Comparison of ENCODE assay signal across 18 cellular contexts in genomic region chr7:21367081-21367480, GRCh38.
A peak's percentile ranks its signal among the peaks of the same experiment; 100 is the strongest.
DNase-seq lines count a peak whose midpoint lies in the region; ATAC-seq lines count a peak whose summit lies in the region.
"Had no signal": no experiment of that assay in that cellular context is flagged by ENCODE, and none has a peak within 500 bp of the region (broad histone marks: within the 10 kb centered on the region; RNA-seq: fewer than 3 reads in every experiment).

No MANE protein-coding gene starts in this region.

- H3K9me3 Mint-ChIP-seq in T-helper 2 cell treated with Interferon-gamma antibody and Interleukin-4, amounts not matched to agents 5 μg/mL and 100 μg/mL, for 36 hours: peaks cover 22% of the 10 kb centered on the region
- H3K9me3 Mint-ChIP-seq: central memory CD8-positive, alpha-beta T cell; memory B cell had no signal

- intact Hi-C loops in left colon (cut with DNase I, micrococcal nuclease): no loop called here

- no peaks in the 10 kb centered on the region for H3K27me3 Mint-ChIP-seq in T-helper 2 cell treated with Interferon-gamma antibody and Interleukin-4, amounts not matched to agents 5 μg/mL and 100 μg/mL, for 36 hours (ENCODE audit: low read depth)
- H3K27me3 Mint-ChIP-seq: activated CD4-positive, alpha-beta T cell treated with anti-CD3 and anti-CD28 coated beads, Interleukin-2, amount 10 ng/mL, durations not matched to agents 7 days and 5 days; central memory CD8-positive, alpha-beta T cell; memory B cell had no signal

- DNase-seq in T-helper 2 cell treated with Interferon-gamma antibody and Interleukin-4, amounts not matched to agents 5 μg/mL and 100 μg/mL, for 36 hours (ENCODE audit: low spot score): no peak
- DNase-seq in T-helper 2 cell (no peak), NCI-H1105 (lab: John Stamatoyannopoulos, UW) (peak; percentile 50), NCI-H774 (lab: John Stamatoyannopoulos, UW) (peak; percentile 88), left colon (no peak), occipital lobe (lab: John Stamatoyannopoulos, UW) (no peak)
- DNase-seq in central memory CD4-positive, alpha-beta T cell: no peak
- DNase-seq: ACHN; activated CD4-positive, alpha-beta T cell treated with anti-CD3 and anti-CD28 coated beads, Interleukin-2, amount 10 ng/mL, durations not matched to agents 7 days and 5 days; activated T-cell treated with anti-CD3 and anti-CD28 coated beads, Interleukin-2, amount 50 U/mL, for 48 hours; NCI-H82; stimulated activated CD4-positive, alpha-beta T cell treated with anti-CD3 and anti-CD28 coated beads, Interleukin-4, amount 100 ng/mL, for 1 hour; T-helper 9 cell; thyroid gland had no signal

- H3K4me3 Mint-ChIP-seq in T-helper 2 cell treated with Interferon-gamma antibody and Interleukin-4, amounts not matched to agents 5 μg/mL and 100 μg/mL, for 36 hours: peak overlapping the region; percentile 21
- H3K4me3 Mint-ChIP-seq: activated CD4-positive, alpha-beta T cell treated with anti-CD3 and anti-CD28 coated beads, Interleukin-2, amount 10 ng/mL, durations not matched to agents 7 days and 5 days; central memory CD8-positive, alpha-beta T cell; memory B cell had no signal

- ATAC-seq in left colon (peak; percentile 50), GM18498 (IDR thresholded peaks at IDR 0.05; ENCODE audit: unreplicated experiment) (no peak)
- ATAC-seq: sciatic nerve had no signal

- peak overlapping the region; percentile 38 for H3K27ac Mint-ChIP-seq in T-helper 2 cell treated with Interferon-gamma antibody and Interleukin-4, amounts not matched to agents 5 μg/mL and 100 μg/mL, for 36 hours
- H3K27ac Mint-ChIP-seq: memory B cell had no signal

- peaks cover 52% of the 10 kb centered on the region for H3K4me1 Mint-ChIP-seq in T-helper 2 cell treated with Interferon-gamma antibody and Interleukin-4, amounts not matched to agents 5 μg/mL and 100 μg/mL, for 36 hours (ENCODE audit: low read depth)

- peaks cover 27% of the 10 kb centered on the region for H3K36me3 Mint-ChIP-seq in T-helper 2 cell treated with Interferon-gamma antibody and Interleukin-4, amounts not matched to agents 5 μg/mL and 100 μg/mL, for 36 hours (ENCODE audit: low read depth)
- H3K36me3 Mint-ChIP-seq: memory B cell had no signal

Comparison
In these comparisons a context has a peak if more than half of its experiments do, and no peak if none do; other contexts are left out.
1. DNase-seq: peak in NCI-H1105 (single experiment) and NCI-H774 (single experiment); none in T-helper 2 cell treated with Interferon-gamma antibody and Interleukin-4, amounts not matched to agents 5 μg/mL and 100 μg/mL, for 36 hours (single experiment), T-helper 2 cell (0 of 5), left colon (0 of 2), central memory CD4-positive, alpha-beta T cell (single experiment) and occipital lobe (single experiment).